1 cellular context compared by ENCODE assay signal in genomic region chr1:61049850-61050540, GRCh38.
TF ChIP-seq lines count a peak whose summit lies in the region.

No MANE protein-coding gene starts in this region.

TF ChIP-seq in K562, 482 proteins besides CTCF, POLR2A, EP300 and RAD21 (continued from another document and continues in another):
- TF ChIP-seq CHD2 (IDR thresholded peaks at IDR 0.05; ENCODE audit: low read depth, low read length), result no peak
- TF ChIP-seq ZNF274 (IDR thresholded peaks at IDR 0.05; ENCODE audit: borderline replicate concordance, low read depth, low read length), result no peak
- TF ChIP-seq, protein P1, sequence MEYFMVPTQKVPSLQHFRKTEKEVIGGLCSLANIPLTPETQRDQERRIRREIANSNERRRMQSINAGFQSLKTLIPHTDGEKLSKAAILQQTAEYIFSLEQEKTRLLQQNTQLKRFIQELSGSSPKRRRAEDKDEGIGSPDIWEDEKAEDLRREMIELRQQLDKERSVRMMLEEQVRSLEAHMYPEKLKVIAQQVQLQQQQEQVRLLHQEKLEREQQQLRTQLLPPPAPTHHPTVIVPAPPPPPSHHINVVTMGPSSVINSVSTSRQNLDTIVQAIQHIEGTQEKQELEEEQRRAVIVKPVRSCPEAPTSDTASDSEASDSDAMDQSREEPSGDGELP (CRISPR knock-in tag; IDR thresholded peaks at IDR 0.05; ENCODE audit: borderline replicate concordance), result peak; percentile 94
- TF ChIP-seq CHAMP1 (IDR thresholded peaks at IDR 0.05), result no peak
- peak; percentile 77 for TF ChIP-seq TAF1 (IDR thresholded peaks at IDR 0.05; ENCODE audit: control insufficient read depth, extremely low read depth, insufficient read depth, low read length, severe bottlenecking)
- no peak for TF ChIP-seq ZFP30 (CRISPR knock-in tag; IDR thresholded peaks at IDR 0.05; ENCODE audit: borderline replicate concordance)
- TF ChIP-seq, protein P2, sequence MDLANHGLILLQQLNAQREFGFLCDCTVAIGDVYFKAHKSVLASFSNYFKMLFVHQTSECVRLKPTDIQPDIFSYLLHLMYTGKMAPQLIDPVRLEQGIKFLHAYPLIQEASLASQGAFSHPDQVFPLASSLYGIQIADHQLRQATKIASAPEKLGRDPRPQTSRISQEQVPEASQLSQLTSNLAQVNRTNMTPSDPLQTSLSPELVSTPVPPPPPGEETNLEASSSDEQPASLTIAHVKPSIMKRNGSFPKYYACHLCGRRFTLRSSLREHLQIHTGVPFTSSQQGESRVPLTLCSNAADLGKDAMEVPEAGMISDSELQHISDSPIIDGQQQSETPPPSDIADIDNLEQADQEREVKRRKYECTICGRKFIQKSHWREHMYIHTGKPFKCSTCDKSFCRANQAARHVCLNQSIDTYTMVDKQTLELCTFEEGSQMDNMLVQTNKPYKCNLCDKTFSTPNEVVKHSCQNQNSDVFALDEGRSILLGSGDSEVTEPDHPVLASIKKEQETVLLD (IDR thresholded peaks at IDR 0.05), result 0 out of 2 replicates have a peak, but pooled peaks have one; percentile 22
- peak; percentile 55 for TF ChIP-seq SMC3 (conservative IDR thresholded peaks at IDR 0.05; ENCODE audit: insufficient read depth, low read depth, low read length)
- TF ChIP-seq SOX6 (IDR thresholded peaks at IDR 0.05), result peak; percentile 49; the same call in 1 of the 2 replicates
- TF ChIP-seq, protein P3, sequence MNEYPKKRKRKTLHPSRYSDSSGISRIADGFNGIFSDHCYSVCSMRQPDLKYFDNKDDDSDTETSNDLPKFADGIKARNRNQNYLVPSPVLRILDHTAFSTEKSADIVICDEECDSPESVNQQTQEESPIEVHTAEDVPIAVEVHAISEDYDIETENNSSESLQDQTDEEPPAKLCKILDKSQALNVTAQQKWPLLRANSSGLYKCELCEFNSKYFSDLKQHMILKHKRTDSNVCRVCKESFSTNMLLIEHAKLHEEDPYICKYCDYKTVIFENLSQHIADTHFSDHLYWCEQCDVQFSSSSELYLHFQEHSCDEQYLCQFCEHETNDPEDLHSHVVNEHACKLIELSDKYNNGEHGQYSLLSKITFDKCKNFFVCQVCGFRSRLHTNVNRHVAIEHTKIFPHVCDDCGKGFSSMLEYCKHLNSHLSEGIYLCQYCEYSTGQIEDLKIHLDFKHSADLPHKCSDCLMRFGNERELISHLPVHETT (CRISPR knock-in tag; conservative IDR thresholded peaks at IDR 0.05 in 1 of 2, IDR thresholded peaks at IDR 0.05 in 1 of 2), result peak in 1 of 2 experiments; percentile 42; a peak in 1 of 4 replicates
- TF ChIP-seq MAFK (IDR thresholded peaks at IDR 0.05; ENCODE audit: low read length), result no peak
- no peak for TF ChIP-seq ZFP1 (CRISPR knock-in tag; IDR thresholded peaks at IDR 0.05)
- TF ChIP-seq NFIC (IDR thresholded peaks at IDR 0.05), result peak; percentile 32
- no peak for TF ChIP-seq CEBPG (CRISPR knock-in tag; IDR thresholded peaks at IDR 0.05)
- TF ChIP-seq CEBPG (tag; conservative IDR thresholded peaks at IDR 0.05 in 1 of 2, IDR thresholded peaks at IDR 0.05 in 1 of 2), result no peak
- no peak for TF ChIP-seq NR4A1 (CRISPR knock-in tag; IDR thresholded peaks at IDR 0.05)
- TF ChIP-seq NR4A1 (tag; IDR thresholded peaks at IDR 0.05), result 0 out of 2 replicates have a peak, but pooled peaks have one; percentile 13
- TF ChIP-seq, protein P4, sequence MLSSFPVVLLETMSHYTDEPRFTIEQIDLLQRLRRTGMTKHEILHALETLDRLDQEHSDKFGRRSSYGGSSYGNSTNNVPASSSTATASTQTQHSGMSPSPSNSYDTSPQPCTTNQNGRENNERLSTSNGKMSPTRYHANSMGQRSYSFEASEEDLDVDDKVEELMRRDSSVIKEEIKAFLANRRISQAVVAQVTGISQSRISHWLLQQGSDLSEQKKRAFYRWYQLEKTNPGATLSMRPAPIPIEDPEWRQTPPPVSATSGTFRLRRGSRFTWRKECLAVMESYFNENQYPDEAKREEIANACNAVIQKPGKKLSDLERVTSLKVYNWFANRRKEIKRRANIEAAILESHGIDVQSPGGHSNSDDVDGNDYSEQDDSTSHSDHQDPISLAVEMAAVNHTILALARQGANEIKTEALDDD (IDR thresholded peaks at IDR 0.05), result peak; percentile 77
- TF ChIP-seq MBD2 (IDR thresholded peaks at IDR 0.05; ENCODE audit: borderline replicate concordance, low read depth), result no peak
- peak; percentile 47; the same call in 1 of the 2 replicates for TF ChIP-seq CBX5 (IDR thresholded peaks at IDR 0.05; ENCODE audit: borderline replicate concordance, low read depth)
- no peak for TF ChIP-seq SAFB (IDR thresholded peaks at IDR 0.05; ENCODE audit: borderline replicate concordance, low read depth, low read length)
- TF ChIP-seq E2F6 (IDR thresholded peaks at IDR 0.05; ENCODE audit: borderline replicate concordance in 1 of 2, extremely low read depth in 1 of 2, insufficient read depth in 1 of 2, insufficient read length in 1 of 2, low read depth in 1 of 2, low read length in 1 of 2, poor library complexity in 1 of 2, severe bottlenecking in 1 of 2), result peak in 1 of 2 experiments; percentile 39
- TF ChIP-seq HNRNPL (IDR thresholded peaks at IDR 0.05; ENCODE audit: low read depth, low read length), result no peak
- TF ChIP-seq ADNP (tag; IDR thresholded peaks at IDR 0.05), result no peak
- TF ChIP-seq ZNF124 (CRISPR knock-in tag; IDR thresholded peaks at IDR 0.05), result no peak
- TF ChIP-seq, protein P5, sequence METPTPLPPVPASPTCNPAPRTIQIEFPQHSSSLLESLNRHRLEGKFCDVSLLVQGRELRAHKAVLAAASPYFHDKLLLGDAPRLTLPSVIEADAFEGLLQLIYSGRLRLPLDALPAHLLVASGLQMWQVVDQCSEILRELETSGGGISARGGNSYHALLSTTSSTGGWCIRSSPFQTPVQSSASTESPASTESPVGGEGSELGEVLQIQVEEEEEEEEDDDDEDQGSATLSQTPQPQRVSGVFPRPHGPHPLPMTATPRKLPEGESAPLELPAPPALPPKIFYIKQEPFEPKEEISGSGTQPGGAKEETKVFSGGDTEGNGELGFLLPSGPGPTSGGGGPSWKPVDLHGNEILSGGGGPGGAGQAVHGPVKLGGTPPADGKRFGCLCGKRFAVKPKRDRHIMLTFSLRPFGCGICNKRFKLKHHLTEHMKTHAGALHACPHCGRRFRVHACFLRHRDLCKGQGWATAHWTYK (CRISPR knock-in tag; IDR thresholded peaks at IDR 0.05), result no peak; the same call in 1 of the 2 replicates
- no peak for TF ChIP-seq ZNF3 (CRISPR knock-in tag; IDR thresholded peaks at IDR 0.05)
- no peak for TF ChIP-seq ZNF707 (CRISPR knock-in tag; conservative IDR thresholded peaks at IDR 0.05)
- TF ChIP-seq, protein P6, sequence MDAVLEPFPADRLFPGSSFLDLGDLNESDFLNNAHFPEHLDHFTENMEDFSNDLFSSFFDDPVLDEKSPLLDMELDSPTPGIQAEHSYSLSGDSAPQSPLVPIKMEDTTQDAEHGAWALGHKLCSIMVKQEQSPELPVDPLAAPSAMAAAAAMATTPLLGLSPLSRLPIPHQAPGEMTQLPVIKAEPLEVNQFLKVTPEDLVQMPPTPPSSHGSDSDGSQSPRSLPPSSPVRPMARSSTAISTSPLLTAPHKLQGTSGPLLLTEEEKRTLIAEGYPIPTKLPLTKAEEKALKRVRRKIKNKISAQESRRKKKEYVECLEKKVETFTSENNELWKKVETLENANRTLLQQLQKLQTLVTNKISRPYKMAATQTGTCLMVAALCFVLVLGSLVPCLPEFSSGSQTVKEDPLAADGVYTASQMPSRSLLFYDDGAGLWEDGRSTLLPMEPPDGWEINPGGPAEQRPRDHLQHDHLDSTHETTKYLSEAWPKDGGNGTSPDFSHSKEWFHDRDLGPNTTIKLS (IDR thresholded peaks at IDR 0.05; ENCODE audit: borderline replicate concordance, low read depth), result no peak
- TF ChIP-seq ERF (CRISPR knock-in tag; IDR thresholded peaks at IDR 0.05), result peak; percentile 79; the same call in 1 of the 2 replicates
- no peak for TF ChIP-seq ZNF696 (CRISPR knock-in tag; conservative IDR thresholded peaks at IDR 0.05)
- TF ChIP-seq CHD7 (IDR thresholded peaks at IDR 0.05; ENCODE audit: low read depth, low read length), result peak; percentile 45
